ENCODE assay signal across 33 cellular contexts in the genomic region with DNA sequence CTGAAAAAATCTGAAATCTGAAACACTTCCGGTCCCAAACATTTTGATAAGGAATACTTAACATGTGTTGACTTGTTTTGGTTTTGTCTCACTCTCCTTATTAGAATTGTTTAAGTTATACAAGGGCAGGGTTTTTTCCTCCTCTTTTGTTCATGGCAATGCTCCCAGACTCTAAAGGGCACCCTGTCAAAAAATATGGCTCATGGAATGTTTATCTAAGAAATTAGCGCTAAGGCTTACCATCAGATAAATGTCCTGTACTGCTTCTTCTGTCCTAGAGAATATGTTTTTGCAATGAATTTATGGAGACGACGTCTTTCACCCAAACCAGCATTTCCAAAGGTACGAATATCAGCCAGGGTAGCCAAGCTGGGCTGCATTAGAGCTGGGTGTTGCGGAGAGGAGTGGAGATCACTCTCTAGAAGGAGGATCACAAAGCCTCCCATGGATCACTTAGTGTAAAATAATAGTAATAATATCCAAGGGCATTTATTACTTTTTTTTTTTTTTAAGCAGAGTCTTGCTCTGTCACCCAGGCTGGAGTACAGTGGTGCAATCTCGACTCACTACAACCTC. TPM values are rescaled to one million over a fixed set of nuclear protein-coding genes. Genes with fewer than 3 reads are reported as not detected.
"Had no signal": no experiment of that assay in that cellular context is flagged by ENCODE, and none has a peak within 500 bp of the region (broad histone marks: within the 10 kb centered on the region; RNA-seq: fewer than 3 reads in every experiment).

No MANE protein-coding gene starts in this region.

- H3K27me3 ChIP-seq: adrenal gland, body of pancreas, Peyer's patch had no signal

- ATAC-seq: activated CD8-positive, alpha-beta T cell treated with anti-CD3 and anti-CD28 coated beads, Interleukin-2, amount 10 ng/mL, durations not matched to agents 7 days and 5 days; body of pancreas; K562; PC-3 had no signal

- DNase-seq: activated CD4-positive, alpha-beta T cell treated with anti-CD3 and anti-CD28 coated beads, Interleukin-2, amount 10 ng/mL, durations not matched to agents 24 days and 14 days; activated CD4-positive, alpha-beta T cell treated with anti-CD3 and anti-CD28 coated beads, Interleukin-2, amount 50 U/mL, for 4 hours; activated gamma-delta T cell; activated naive CD4-positive, alpha-beta T cell treated with Interleukin-2 at 50 U/mL for 16 hours; activated naive CD8-positive, alpha-beta T cell treated with anti-CD3 and anti-CD28 coated beads, Interleukin-2, amount 10 ng/mL, durations not matched to agents 7 days and 5 days; activated T-cell treated with anti-CD3 and anti-CD28 coated beads, Interleukin-2, amount 50 U/mL, for 24 hours; adrenal gland; body of pancreas; caudate nucleus; IMR-90; Karpas-422; NCI-H1092 treated with DMSO at 0.1 percent for 48 hours; NCI-H1417; NCI-H146; NCI-H187; NCI-H2029 treated with DMSO at 0.1 percent for 48 hours; NCI-H2107; NCI-H2171; NCI-H510A; NCI-H526; NCI-H748 treated with DMSO at 0.1 percent for 48 hours; NK-92 treated with Interleukin-12 subunit alpha and Interleukin-12 subunit beta, amount 100 ng/mL, for 24 hours; PC-3; Peyer's patch; RPMI8226; SHP77 treated with DMSO at 0.1 percent for 48 hours; SW 1271; T-helper 1 cell; T-helper 2 cell; T-helper 9 cell had no signal

- H3K36me3 ChIP-seq: adrenal gland, Peyer's patch, SJSA1 had no signal

- H3K9me3 ChIP-seq: adrenal gland, body of pancreas, SJSA1 had no signal

- H3K4me3 ChIP-seq: adrenal gland, body of pancreas, K562, Peyer's patch, SJSA1 had no signal

- H3K27ac ChIP-seq: adrenal gland, body of pancreas, Peyer's patch, SJSA1 had no signal

- H3K4me1 ChIP-seq: adrenal gland, body of pancreas, Peyer's patch, SJSA1 had no signal

RNA-seq across cellular contexts. Expression of a gene that starts 57.3 kb away (rescaled TPM):
- polyA plus RNA-seq: adrenal gland, IMR-90 had no signal
